1 cellular context compared by ENCODE assay signal in genomic region chr15:86553116-86553515, GRCh38.
TF ChIP-seq lines count a peak whose summit lies in the region.

No MANE protein-coding gene starts in this region.

TF ChIP-seq in GM23338, 12 proteins besides CTCF, POLR2A, EP300 and RAD21 (continued from another document):
- TF ChIP-seq NANOG (IDR thresholded peaks at IDR 0.05; ENCODE audit: borderline replicate concordance) (no peak), EZH2phosphoT487 (IDR thresholded peaks at IDR 0.05; ENCODE audit: unreplicated experiment) (no peak), ZNF114 (CRISPR knock-in tag; IDR thresholded peaks at IDR 0.05) (no peak), ZNF331 (CRISPR knock-in tag; IDR thresholded peaks at IDR 0.05; ENCODE audit: low read depth) (no peak), STAT1 (IDR thresholded peaks at IDR 0.05; ENCODE audit: unreplicated experiment) (no peak), POLR2AphosphoS5 (IDR thresholded peaks at IDR 0.05; ENCODE audit: low read depth) (no peak), EZH2 (IDR thresholded peaks at IDR 0.05; ENCODE audit: low read depth, unreplicated experiment) (no peak)
- TF ChIP-seq, protein P1, sequence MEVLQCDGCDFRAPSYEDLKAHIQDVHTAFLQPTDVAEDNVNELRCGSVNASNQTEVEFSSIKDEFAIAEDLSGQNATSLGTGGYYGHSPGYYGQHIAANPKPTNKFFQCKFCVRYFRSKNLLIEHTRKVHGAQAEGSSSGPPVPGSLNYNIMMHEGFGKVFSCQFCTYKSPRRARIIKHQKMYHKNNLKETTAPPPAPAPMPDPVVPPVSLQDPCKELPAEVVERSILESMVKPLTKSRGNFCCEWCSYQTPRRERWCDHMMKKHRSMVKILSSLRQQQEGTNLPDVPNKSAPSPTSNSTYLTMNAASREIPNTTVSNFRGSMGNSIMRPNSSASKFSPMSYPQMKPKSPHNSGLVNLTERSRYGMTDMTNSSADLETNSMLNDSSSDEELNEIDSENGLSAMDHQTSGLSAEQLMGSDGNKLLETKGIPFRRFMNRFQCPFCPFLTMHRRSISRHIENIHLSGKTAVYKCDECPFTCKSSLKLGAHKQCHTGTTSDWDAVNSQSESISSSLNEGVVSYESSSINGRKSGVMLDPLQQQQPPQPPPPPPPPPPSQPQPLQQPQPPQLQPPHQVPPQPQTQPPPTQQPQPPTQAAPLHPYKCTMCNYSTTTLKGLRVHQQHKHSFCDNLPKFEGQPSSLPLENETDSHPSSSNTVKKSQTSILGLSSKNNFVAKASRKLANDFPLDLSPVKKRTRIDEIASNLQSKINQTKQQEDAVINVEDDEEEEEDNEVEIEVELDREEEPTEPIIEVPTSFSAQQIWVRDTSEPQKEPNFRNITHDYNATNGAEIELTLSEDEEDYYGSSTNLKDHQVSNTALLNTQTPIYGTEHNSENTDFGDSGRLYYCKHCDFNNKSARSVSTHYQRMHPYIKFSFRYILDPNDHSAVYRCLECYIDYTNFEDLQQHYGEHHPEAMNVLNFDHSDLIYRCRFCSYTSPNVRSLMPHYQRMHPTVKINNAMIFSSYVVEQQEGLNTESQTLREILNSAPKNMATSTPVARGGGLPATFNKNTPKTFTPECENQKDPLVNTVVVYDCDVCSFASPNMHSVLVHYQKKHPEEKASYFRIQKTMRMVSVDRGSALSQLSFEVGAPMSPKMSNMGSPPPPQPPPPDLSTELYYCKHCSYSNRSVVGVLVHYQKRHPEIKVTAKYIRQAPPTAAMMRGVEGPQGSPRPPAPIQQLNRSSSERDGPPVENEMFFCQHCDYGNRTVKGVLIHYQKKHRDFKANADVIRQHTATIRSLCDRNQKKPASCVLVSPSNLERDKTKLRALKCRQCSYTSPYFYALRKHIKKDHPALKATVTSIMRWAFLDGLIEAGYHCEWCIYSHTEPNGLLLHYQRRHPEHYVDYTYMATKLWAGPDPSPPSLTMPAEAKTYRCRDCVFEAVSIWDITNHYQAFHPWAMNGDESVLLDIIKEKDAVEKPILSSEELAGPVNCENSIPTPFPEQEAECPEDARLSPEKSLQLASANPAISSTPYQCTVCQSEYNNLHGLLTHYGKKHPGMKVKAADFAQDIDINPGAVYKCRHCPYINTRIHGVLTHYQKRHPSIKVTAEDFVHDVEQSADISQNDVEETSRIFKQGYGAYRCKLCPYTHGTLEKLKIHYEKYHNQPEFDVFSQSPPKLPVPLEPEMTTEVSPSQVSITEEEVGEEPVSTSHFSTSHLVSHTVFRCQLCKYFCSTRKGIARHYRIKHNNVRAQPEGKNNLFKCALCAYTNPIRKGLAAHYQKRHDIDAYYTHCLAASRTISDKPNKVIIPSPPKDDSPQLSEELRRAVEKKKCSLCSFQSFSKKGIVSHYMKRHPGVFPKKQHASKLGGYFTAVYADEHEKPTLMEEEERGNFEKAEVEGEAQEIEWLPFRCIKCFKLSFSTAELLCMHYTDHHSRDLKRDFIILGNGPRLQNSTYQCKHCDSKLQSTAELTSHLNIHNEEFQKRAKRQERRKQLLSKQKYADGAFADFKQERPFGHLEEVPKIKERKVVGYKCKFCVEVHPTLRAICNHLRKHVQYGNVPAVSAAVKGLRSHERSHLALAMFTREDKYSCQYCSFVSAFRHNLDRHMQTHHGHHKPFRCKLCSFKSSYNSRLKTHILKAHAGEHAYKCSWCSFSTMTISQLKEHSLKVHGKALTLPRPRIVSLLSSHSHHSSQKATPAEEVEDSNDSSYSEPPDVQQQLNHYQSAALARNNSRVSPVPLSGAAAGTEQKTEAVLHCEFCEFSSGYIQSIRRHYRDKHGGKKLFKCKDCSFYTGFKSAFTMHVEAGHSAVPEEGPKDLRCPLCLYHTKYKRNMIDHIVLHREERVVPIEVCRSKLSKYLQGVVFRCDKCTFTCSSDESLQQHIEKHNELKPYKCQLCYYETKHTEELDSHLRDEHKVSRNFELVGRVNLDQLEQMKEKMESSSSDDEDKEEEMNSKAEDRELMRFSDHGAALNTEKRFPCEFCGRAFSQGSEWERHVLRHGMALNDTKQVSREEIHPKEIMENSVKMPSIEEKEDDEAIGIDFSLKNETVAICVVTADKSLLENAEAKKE (CRISPR knock-in tag; IDR thresholded peaks at IDR 0.05), result no peak
- TF ChIP-seq, protein P2, sequence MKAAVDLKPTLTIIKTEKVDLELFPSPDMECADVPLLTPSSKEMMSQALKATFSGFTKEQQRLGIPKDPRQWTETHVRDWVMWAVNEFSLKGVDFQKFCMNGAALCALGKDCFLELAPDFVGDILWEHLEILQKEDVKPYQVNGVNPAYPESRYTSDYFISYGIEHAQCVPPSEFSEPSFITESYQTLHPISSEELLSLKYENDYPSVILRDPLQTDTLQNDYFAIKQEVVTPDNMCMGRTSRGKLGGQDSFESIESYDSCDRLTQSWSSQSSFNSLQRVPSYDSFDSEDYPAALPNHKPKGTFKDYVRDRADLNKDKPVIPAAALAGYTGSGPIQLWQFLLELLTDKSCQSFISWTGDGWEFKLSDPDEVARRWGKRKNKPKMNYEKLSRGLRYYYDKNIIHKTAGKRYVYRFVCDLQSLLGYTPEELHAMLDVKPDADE (IDR thresholded peaks at IDR 0.05), result no peak
TF ChIP-seq in GM23338: peak in this region for 0.
